In genomic region chr1:35437200-35437599, GRCh38 we compare ENCODE assay signal across 17 cellular contexts.
A peak's percentile ranks its signal among the peaks of the same experiment; 100 is the strongest.
DNase-seq lines count a peak whose midpoint lies in the region; ATAC-seq, FAIRE-seq and TF ChIP-seq lines count a peak whose summit lies in the region.
"Had no signal": no experiment of that assay in that cellular context is flagged by ENCODE, and none has a peak within 500 bp of the region (broad histone marks: within the 10 kb centered on the region; RNA-seq: fewer than 3 reads in every experiment).

No MANE protein-coding gene starts in this region.

- TF ChIP-seq CTCF in astrocyte (IDR thresholded peaks at IDR 0.05; ENCODE audit: insufficient read depth, low read depth, low read length) (no peak), nephron progenitor cell (IDR thresholded peaks at IDR 0.05) (no peak), left ventricle myocardium inferior (IDR thresholded peaks at IDR 0.05; ENCODE audit: borderline replicate concordance) (no peak)

- DNase-seq in CD4-positive, CD25-positive, alpha-beta regulatory T cell = no peak
- no peak for DNase-seq in CD8-positive, alpha-beta memory T cell
- DNase-seq in astrocyte (ENCODE audit: low read depth) = no peak
- DNase-seq in nephron progenitor cell = no peak
- no peak for DNase-seq in MG63
- no peak for DNase-seq in activated CD8-positive, alpha-beta T cell treated with anti-CD3 and anti-CD28 coated beads, Interleukin-2, amount 10 ng/mL, durations not matched to agents 7 days and 5 days
- DNase-seq in left ventricle myocardium inferior = no peak
- DNase-seq: ACHN; AML-193; CD8-positive, alpha-beta T cell; DMS79; NCI-H1694 treated with DMSO at 0.1 percent for 48 hours; NCI-H748 treated with DMSO at 0.1 percent for 48 hours; NK-92 treated with Interleukin-12 subunit alpha and Interleukin-12 subunit beta, amount 100 ng/mL, for 24 hours; Right ventricle myocardium superior had no signal

- H2AFZ ChIP-seq in astrocyte (ENCODE audit: low read depth, low read length) = no peak overlapping the region

- H3K9ac ChIP-seq in astrocyte (ENCODE audit: low read length) = no peak overlapping the region

- CTCF ChIA-PET in CD8-positive, alpha-beta memory T cell (lab: Charles Lee) = interaction anchor here (1.0 to 1.8 kb wide), 3 partner anchors 13 to 128 kb away, joined by 3 to 7 read pairs (median 4); no protein-coding TSS in a partner anchor
- CTCF ChIA-PET in activated CD8-positive, alpha-beta T cell treated with anti-CD3 and anti-CD28 coated beads, Interleukin-2, amount 10 ng/mL, durations not matched to agents 7 days and 5 days (lab: Charles Lee) = interaction anchor here (1.2 to 8.1 kb wide), 2 partner anchors 16 to 278 kb away, joined by 3 to 62 read pairs; no protein-coding TSS in a partner anchor

- no peaks in the 10 kb centered on the region for H3K9me3 ChIP-seq in CD4-positive, CD25-positive, alpha-beta regulatory T cell (ENCODE audit: control insufficient read depth in 2 of 2, low read length in 2 of 2)
- H3K9me3 ChIP-seq in CD8-positive, alpha-beta memory T cell (ENCODE audit: low read length) = no peaks in the 10 kb centered on the region
- H3K9me3 ChIP-seq in astrocyte (ENCODE audit: insufficient read depth, low read depth, low read length) (no peaks in the 10 kb centered on the region), MG63 (no peaks in the 10 kb centered on the region), left ventricle myocardium inferior (replicated peaks) (no peaks in the 10 kb centered on the region)

- intact Hi-C loops in left ventricle myocardium inferior (cut with micrococcal nuclease) = no loop called here

- H3K4me1 ChIP-seq in CD4-positive, CD25-positive, alpha-beta regulatory T cell (ENCODE audit: control insufficient read depth, insufficient read depth, low read length, poor library complexity, severe bottlenecking) = no peaks in the 10 kb centered on the region
- peaks cover 3% of the 10 kb centered on the region for H3K4me1 ChIP-seq in CD8-positive, alpha-beta memory T cell (ENCODE audit: insufficient read depth, low read length)
- H3K4me1 ChIP-seq in astrocyte (ENCODE audit: insufficient read depth, low read length) (no peaks in the 10 kb centered on the region), left ventricle myocardium inferior (no peaks in the 10 kb centered on the region)

- POLR2A ChIA-PET in CD8-positive, alpha-beta memory T cell (lab: Charles Lee) = no interaction called here
- POLR2A ChIA-PET in activated CD8-positive, alpha-beta T cell treated with anti-CD3 and anti-CD28 coated beads, Interleukin-2, amount 10 ng/mL, durations not matched to agents 7 days and 5 days (lab: Charles Lee) = no interaction called here

- FAIRE-seq in astrocyte (lab: Jason Lieb, UNC) = no peak
- FAIRE-seq: H1, RCC 7860 had no signal

- H3K27me3 ChIP-seq in CD4-positive, CD25-positive, alpha-beta regulatory T cell (ENCODE audit: control insufficient read depth, insufficient read depth, low read length) = no peaks in the 10 kb centered on the region
- H3K27me3 ChIP-seq in CD8-positive, alpha-beta memory T cell (ENCODE audit: insufficient read depth, low read length, poor library complexity, severe bottlenecking) = no peaks in the 10 kb centered on the region
- H3K27me3 ChIP-seq in astrocyte (ENCODE audit: insufficient read depth, low read length) (no peaks in the 10 kb centered on the region), MG63 (no peaks in the 10 kb centered on the region), left ventricle myocardium inferior (ENCODE audit: low read depth) (no peaks in the 10 kb centered on the region)

- no peak overlapping the region for H3K4me3 ChIP-seq in CD4-positive, CD25-positive, alpha-beta regulatory T cell (ENCODE audit: low read depth, low read length)
- no peak overlapping the region for H3K4me3 ChIP-seq in CD8-positive, alpha-beta memory T cell (ENCODE audit: low read length)
- no peak overlapping the region for H3K4me3 ChIP-seq in astrocyte (ENCODE audit: insufficient read depth, low read depth, low read length)
- H3K4me3 ChIP-seq in MG63 = no peak overlapping the region
- no peak overlapping the region for H3K4me3 ChIP-seq in left ventricle myocardium inferior

- peaks cover 78% of the 10 kb centered on the region for H3K36me3 ChIP-seq in CD4-positive, CD25-positive, alpha-beta regulatory T cell (ENCODE audit: control insufficient read depth, insufficient read depth, low read length)
- peaks cover 51% of the 10 kb centered on the region for H3K36me3 ChIP-seq in CD8-positive, alpha-beta memory T cell (ENCODE audit: insufficient read depth, low read length)
- H3K36me3 ChIP-seq in astrocyte (ENCODE audit: insufficient read depth, low read length) (peaks cover 8% of the 10 kb centered on the region), MG63 (no peaks in the 10 kb centered on the region; the same call in 1 of the 2 replicates), left ventricle myocardium inferior (peaks cover 91% of the 10 kb centered on the region)

- H3K36me3 Mint-ChIP-seq in CD4-positive, CD25-positive, alpha-beta regulatory T cell = peaks cover 71% of the 10 kb centered on the region
- H3K36me3 Mint-ChIP-seq in CD8-positive, alpha-beta memory T cell = peaks cover 10 to 95% (median 34%) of the 10 kb centered on the region in 3 donors
- peaks cover 20% of the 10 kb centered on the region for H3K36me3 Mint-ChIP-seq in astrocyte (ENCODE audit: low read depth, unreplicated experiment)
- peaks cover 40% of the 10 kb centered on the region for H3K36me3 Mint-ChIP-seq in nephron progenitor cell (ENCODE audit: low read depth)
- peaks cover 32% of the 10 kb centered on the region for H3K36me3 Mint-ChIP-seq in activated CD8-positive, alpha-beta T cell treated with anti-CD3 and anti-CD28 coated beads, Interleukin-2, amount 10 ng/mL, durations not matched to agents 7 days and 5 days (ENCODE audit: low read depth)

- no peak overlapping the region for H3K4me2 ChIP-seq in astrocyte (ENCODE audit: low read length)

- no peaks in the 10 kb centered on the region for H3K9me3 Mint-ChIP-seq in CD4-positive, CD25-positive, alpha-beta regulatory T cell
- H3K9me3 Mint-ChIP-seq in CD8-positive, alpha-beta memory T cell = no peaks in the 10 kb centered on the region
- H3K9me3 Mint-ChIP-seq in astrocyte (ENCODE audit: unreplicated experiment) (no peaks in the 10 kb centered on the region), nephron progenitor cell (no peaks in the 10 kb centered on the region)
- no peaks in the 10 kb centered on the region for H3K9me3 Mint-ChIP-seq in activated CD8-positive, alpha-beta T cell treated with anti-CD3 and anti-CD28 coated beads, Interleukin-2, amount 10 ng/mL, durations not matched to agents 7 days and 5 days (ENCODE audit: insufficient read depth)
- H3K9me3 Mint-ChIP-seq: CD8-positive, alpha-beta T cell had no signal

- no peaks in the 10 kb centered on the region for H3K79me2 ChIP-seq in astrocyte (ENCODE audit: insufficient read depth, low read length)

- peaks cover 4% of the 10 kb centered on the region for H4K20me1 ChIP-seq in astrocyte (ENCODE audit: insufficient read depth, low read length)

- H3K4me3 Mint-ChIP-seq in CD4-positive, CD25-positive, alpha-beta regulatory T cell = no peak overlapping the region
- no peak overlapping the region for H3K4me3 Mint-ChIP-seq in CD8-positive, alpha-beta memory T cell
- H3K4me3 Mint-ChIP-seq in astrocyte (ENCODE audit: unreplicated experiment) (no peak overlapping the region), nephron progenitor cell (no peak overlapping the region)
- H3K4me3 Mint-ChIP-seq in activated CD8-positive, alpha-beta T cell treated with anti-CD3 and anti-CD28 coated beads, Interleukin-2, amount 10 ng/mL, durations not matched to agents 7 days and 5 days = no peak overlapping the region
- H3K4me3 Mint-ChIP-seq: CD8-positive, alpha-beta T cell had no signal

- H3K27ac Mint-ChIP-seq in CD4-positive, CD25-positive, alpha-beta regulatory T cell = peak overlapping the region; percentile 52 to 96 (median 52)
- peak overlapping the region in 6 of 8 donors; percentile 1 to 91 (median 20) for H3K27ac Mint-ChIP-seq in CD8-positive, alpha-beta memory T cell
- H3K27ac Mint-ChIP-seq in astrocyte (ENCODE audit: unreplicated experiment) (peak overlapping the region; percentile 1), nephron progenitor cell (peak overlapping the region; percentile 66)
- H3K27ac Mint-ChIP-seq in activated CD8-positive, alpha-beta T cell treated with anti-CD3 and anti-CD28 coated beads, Interleukin-2, amount 10 ng/mL, durations not matched to agents 7 days and 5 days = no peak overlapping the region

- peaks cover 3 to 9% (median 5%) of the 10 kb centered on the region in 4 donors for H3K4me1 Mint-ChIP-seq in CD4-positive, CD25-positive, alpha-beta regulatory T cell
- H3K4me1 Mint-ChIP-seq in CD8-positive, alpha-beta memory T cell = peaks cover 0 to 8% (median 0%) of the 10 kb centered on the region in 3 donors
- H3K4me1 Mint-ChIP-seq in astrocyte (ENCODE audit: low read depth, unreplicated experiment) (no peaks in the 10 kb centered on the region), nephron progenitor cell (no peaks in the 10 kb centered on the region)
- H3K4me1 Mint-ChIP-seq in activated CD8-positive, alpha-beta T cell treated with anti-CD3 and anti-CD28 coated beads, Interleukin-2, amount 10 ng/mL, durations not matched to agents 7 days and 5 days (ENCODE audit: low read depth) = peaks cover 2% of the 10 kb centered on the region

- H3K27ac ChIP-seq in CD4-positive, CD25-positive, alpha-beta regulatory T cell (ENCODE audit: insufficient read depth, low read length, poor library complexity, severe bottlenecking) = no peak overlapping the region
- no peak overlapping the region for H3K27ac ChIP-seq in CD8-positive, alpha-beta memory T cell (ENCODE audit: low read depth, low read length)
- H3K27ac ChIP-seq in astrocyte (ENCODE audit: low read depth, low read length) (no peak overlapping the region), left ventricle myocardium inferior (replicated peaks) (no peak overlapping the region)

- ATAC-seq in CD4-positive, CD25-positive, alpha-beta regulatory T cell (ENCODE audit: low read depth in 2 of 2) = no peak
- no peak for ATAC-seq in activated CD8-positive, alpha-beta T cell treated with anti-CD3 and anti-CD28 coated beads, Interleukin-2, amount 10 ng/mL, durations not matched to agents 7 days and 5 days
- ATAC-seq: CD8-positive, alpha-beta T cell had no signal

- no peaks in the 10 kb centered on the region for H3K27me3 Mint-ChIP-seq in CD4-positive, CD25-positive, alpha-beta regulatory T cell
- no peaks in the 10 kb centered on the region for H3K27me3 Mint-ChIP-seq in CD8-positive, alpha-beta memory T cell
- H3K27me3 Mint-ChIP-seq in astrocyte (ENCODE audit: low read depth, unreplicated experiment) = no peaks in the 10 kb centered on the region
- H3K27me3 Mint-ChIP-seq in nephron progenitor cell (ENCODE audit: low read depth, poor library complexity) = no peaks in the 10 kb centered on the region
- H3K27me3 Mint-ChIP-seq in activated CD8-positive, alpha-beta T cell treated with anti-CD3 and anti-CD28 coated beads, Interleukin-2, amount 10 ng/mL, durations not matched to agents 7 days and 5 days (ENCODE audit: low read depth) = no peaks in the 10 kb centered on the region
